19 cellular contexts compared by ENCODE assay signal in the genomic region with DNA sequence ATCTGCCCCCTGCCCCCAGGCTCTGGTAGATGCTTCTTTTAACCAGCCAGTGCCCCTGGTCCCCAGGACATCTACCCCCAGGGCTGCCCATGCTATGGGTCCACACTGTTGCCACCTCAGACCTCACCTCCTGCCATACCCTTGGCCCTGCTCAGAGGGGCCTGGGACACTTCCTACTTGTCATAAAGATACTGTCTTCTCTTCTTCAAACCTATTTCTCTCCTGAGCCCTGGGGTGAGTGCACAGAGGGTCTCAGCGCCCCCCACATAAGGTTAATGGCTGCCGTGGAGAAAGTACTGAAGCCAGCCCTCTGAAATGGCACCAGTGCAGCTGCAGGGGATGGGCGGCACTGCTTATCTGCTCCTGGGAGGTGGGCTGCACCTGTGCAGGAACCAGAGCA.
DNase-seq lines count a peak whose midpoint lies in the region; ATAC-seq and TF ChIP-seq lines count a peak whose summit lies in the region.
"Had no signal": no experiment of that assay in that cellular context is flagged by ENCODE, and none has a peak within 500 bp of the region (broad histone marks: within the 10 kb centered on the region; RNA-seq: fewer than 3 reads in every experiment).

No MANE protein-coding gene starts in this region.

- no peak overlapping the region for H3K4me3 ChIP-seq in coronary artery
- H3K4me3 ChIP-seq in mucosa of descending colon = no peak overlapping the region
- H3K4me3 ChIP-seq: BLaER1, GM23248 had no signal

- H3K27ac ChIP-seq in coronary artery = no peak overlapping the region
- H3K27ac ChIP-seq: 22Rv1, BLaER1, C4-2B, GM23248 had no signal

- peaks cover 14% of the 10 kb centered on the region for H3K4me1 Mint-ChIP-seq in activated CD4-positive, alpha-beta T cell treated with anti-CD3 and anti-CD28 coated beads, Interleukin-2, amount 10 ng/mL, durations not matched to agents 24 days and 14 days
- H3K4me1 Mint-ChIP-seq: B cell had no signal

- no peak overlapping the region for H3K27ac Mint-ChIP-seq in activated CD4-positive, alpha-beta T cell treated with anti-CD3 and anti-CD28 coated beads, Interleukin-2, amount 10 ng/mL, durations not matched to agents 24 days and 14 days
- H3K27ac Mint-ChIP-seq: B cell; CD4-positive, CD25-positive, alpha-beta regulatory T cell; CD8-positive, alpha-beta T cell had no signal

- no peak for ATAC-seq in left lobe of liver
- ATAC-seq in GM18873 (IDR thresholded peaks at IDR 0.05; ENCODE audit: low FRiP score, unreplicated experiment) = no peak
- no peak for ATAC-seq in mucosa of descending colon
- ATAC-seq: CD8-positive, alpha-beta T cell had no signal

- H3K36me3 Mint-ChIP-seq in activated CD4-positive, alpha-beta T cell treated with anti-CD3 and anti-CD28 coated beads, Interleukin-2, amount 10 ng/mL, durations not matched to agents 24 days and 14 days (ENCODE audit: low read depth) = no peaks in the 10 kb centered on the region
- H3K36me3 Mint-ChIP-seq: CD4-positive, CD25-positive, alpha-beta regulatory T cell; CD8-positive, alpha-beta T cell had no signal

- peaks cover 7% of the 10 kb centered on the region for H3K4me1 ChIP-seq in mucosa of descending colon (ENCODE audit: low read depth)

- no peaks in the 10 kb centered on the region for H3K9me3 Mint-ChIP-seq in activated CD4-positive, alpha-beta T cell treated with anti-CD3 and anti-CD28 coated beads, Interleukin-2, amount 10 ng/mL, durations not matched to agents 24 days and 14 days
- H3K9me3 Mint-ChIP-seq: CD4-positive, CD25-positive, alpha-beta regulatory T cell; CD8-positive, alpha-beta T cell had no signal

- TF ChIP-seq CTCF in coronary artery (IDR thresholded peaks at IDR 0.05) (no peak), mucosa of descending colon (IDR thresholded peaks at IDR 0.05) (no peak)

- H3K4me3 Mint-ChIP-seq in activated CD4-positive, alpha-beta T cell treated with anti-CD3 and anti-CD28 coated beads, Interleukin-2, amount 10 ng/mL, durations not matched to agents 24 days and 14 days = no peak overlapping the region
- H3K4me3 Mint-ChIP-seq: B cell; CD4-positive, CD25-positive, alpha-beta regulatory T cell; CD8-positive, alpha-beta T cell had no signal

- intact Hi-C loops in activated CD4-positive, alpha-beta T cell treated with anti-CD3 and anti-CD28 coated beads, Interleukin-2, amount 10 ng/mL, durations not matched to agents 24 days and 14 days (cut with micrococcal nuclease) = loop anchor here (5.0 kb wide), 1 partner anchor 36 kb away; no protein-coding TSS in a partner anchor
- intact Hi-C loops in mucosa of descending colon (cut with DNase I, micrococcal nuclease) = no loop called here

- H3K36me3 ChIP-seq in mucosa of descending colon (ENCODE audit: low read depth) = no peaks in the 10 kb centered on the region
- H3K36me3 ChIP-seq: BLaER1 had no signal

- no peaks in the 10 kb centered on the region for H3K9me3 ChIP-seq in mucosa of descending colon
- H3K9me3 ChIP-seq: Caco-2 had no signal

- peaks cover 15% of the 10 kb centered on the region for H3K27me3 Mint-ChIP-seq in activated CD4-positive, alpha-beta T cell treated with anti-CD3 and anti-CD28 coated beads, Interleukin-2, amount 10 ng/mL, durations not matched to agents 24 days and 14 days

- DNase-seq in activated CD8-positive, alpha-beta memory T cell treated with anti-CD3 and anti-CD28 coated beads for 24 hours = peak; percentile 42
- no peak for DNase-seq in activated CD8-positive, alpha-beta memory T cell treated with anti-CD3 and anti-CD28 coated beads, Interleukin-2, amount 50 U/mL, for 4 hours
- DNase-seq in coronary artery (ENCODE audit: low spot score) (peak; percentile 40), left lobe of liver (ENCODE audit: low spot score) (peak; percentile 36), mucosa of descending colon (no peak)
- DNase-seq in activated CD4-positive, alpha-beta T cell treated with anti-CD3 and anti-CD28 coated beads, Interleukin-2, amount 10 ng/mL, durations not matched to agents 24 days and 14 days = no peak
- DNase-seq: Caco-2; CD4-positive, CD25-positive, alpha-beta regulatory T cell; CD8-positive, alpha-beta T cell; DMS153; DND-41; GM23248; H7; HCEC 1CT had no signal

Comparison
In these comparisons a context has a peak if more than half of its experiments do, and no peak if none do; other contexts are left out.
1. DNase-seq: peak in activated CD8-positive, alpha-beta memory T cell treated with anti-CD3 and anti-CD28 coated beads for 24 hours (single experiment), coronary artery (single experiment) and left lobe of liver (single experiment); none in activated CD8-positive, alpha-beta memory T cell treated with anti-CD3 and anti-CD28 coated beads, Interleukin-2, amount 50 U/mL, for 4 hours (single experiment), activated CD4-positive, alpha-beta T cell treated with anti-CD3 and anti-CD28 coated beads, Interleukin-2, amount 10 ng/mL, durations not matched to agents 24 days and 14 days (single experiment) and mucosa of descending colon (0 of 3).